11 cellular contexts compared by ENCODE assay signal in genomic region chr17:46772879-46773620, GRCh38. TPM values are rescaled to one million over a fixed set of nuclear protein-coding genes. Genes with fewer than 3 reads are reported as not detected.
A peak's percentile ranks its signal among the peaks of the same experiment; 100 is the strongest.
DNase-seq lines count a peak whose midpoint lies in the region; ATAC-seq, FAIRE-seq and TF ChIP-seq lines count a peak whose summit lies in the region.
"Had no signal": no experiment of that assay in that cellular context is flagged by ENCODE, and none has a peak within 500 bp of the region (broad histone marks: within the 10 kb centered on the region; RNA-seq: fewer than 3 reads in every experiment).

No MANE protein-coding gene starts in this region.

- no peaks in the 10 kb centered on the region for H3K9me3 Mint-ChIP-seq in immature natural killer cell

- H3K36me3 Mint-ChIP-seq in immature natural killer cell: no peaks in the 10 kb centered on the region

- POLR2A ChIA-PET in A549 (lab: Yijun Ruan, JAX): no interaction called here

- no peak for DNase-seq in A549 (ENCODE audit: low read depth in 1 of 2, low spot score in 1 of 2)
- DNase-seq in D721Med (ENCODE audit: insufficient read length, low spot score): peak; percentile 5
- DNase-seq in RWPE2 (ENCODE audit: low spot score): no peak
- peak; percentile 25 to 32 (median 28) for DNase-seq in immature natural killer cell
- DNase-seq in testis: no peak
- DNase-seq in spleen: no peak
- DNase-seq: NCI-H187 treated with DMSO at 0.1 percent for 48 hours had no signal

- no peaks in the 10 kb centered on the region for H3K9me3 ChIP-seq in A549
- no peaks in the 10 kb centered on the region for H3K9me3 ChIP-seq in RWPE2 (ENCODE audit: severe bottlenecking)
- H3K9me3 ChIP-seq in testis: no peaks in the 10 kb centered on the region
- no peaks in the 10 kb centered on the region for H3K9me3 ChIP-seq in spleen
- H3K9me3 ChIP-seq: SJSA1 had no signal

- H3K4me2 ChIP-seq in A549: peak overlapping the region; percentile 89

- H3K36me3 ChIP-seq in RWPE2 (ENCODE audit: low read depth): no peaks in the 10 kb centered on the region
- H3K36me3 ChIP-seq in testis (ENCODE audit: low read depth, missing control alignments): no peaks in the 10 kb centered on the region
- no peaks in the 10 kb centered on the region for H3K36me3 ChIP-seq in spleen
- H3K36me3 ChIP-seq: SJSA1 had no signal

- peak overlapping the region in 1 of 6 donors; percentile 23 for H3K27ac Mint-ChIP-seq in immature natural killer cell

- H3K27me3 ChIP-seq in RWPE2 (ENCODE audit: insufficient read depth, poor library complexity, severe bottlenecking) (no peaks in the 10 kb centered on the region), testis (no peaks in the 10 kb centered on the region), spleen (replicated peaks in 1 of 7) (peaks cover 0 to 80% (median 19%) of the 10 kb centered on the region in 7 donors)
- H3K27me3 ChIP-seq: SJSA1 had no signal

- ATAC-seq in A549 (0 out of 6 replicates have a peak, but pooled peaks of 1 of the 2 experiments have one; percentile 2), RWPE2 (ENCODE audit: low read depth) (no peak), GM21360 (IDR thresholded peaks at IDR 0.05; ENCODE audit: unreplicated experiment) (no peak), HG03139 (IDR thresholded peaks at IDR 0.05; ENCODE audit: unreplicated experiment) (no peak)

- CTCF ChIA-PET in A549 (lab: Yijun Ruan, JAX): interaction anchor here (0.6 to 2.3 kb wide), 5 partner anchors 8 to 168 kb away, joined by 3 to 8 read pairs (median 3); no protein-coding TSS in a partner anchor

- TF ChIP-seq CTCF in A549 (IDR thresholded peaks at IDR 0.05) (no peak), D721Med (IDR thresholded peaks at IDR 0.05; ENCODE audit: insufficient read depth, missing control alignments) (no peak), RWPE2 (IDR thresholded peaks at IDR 0.05; ENCODE audit: poor library complexity, severe bottlenecking) (no peak), testis (IDR thresholded peaks at IDR 0.05) (no peak), spleen (IDR thresholded peaks at IDR 0.05 in 8 of 11, conservative IDR thresholded peaks at IDR 0.05 in 3 of 11) (no peak)

- H3K4me1 Mint-ChIP-seq in immature natural killer cell: peaks cover 26 to 29% of the 10 kb centered on the region in 2 donors

- TF ChIP-seq POLR2A in A549 (IDR thresholded peaks at IDR 0.05; ENCODE audit: low read length) (no peak), testis (IDR thresholded peaks at IDR 0.05) (no peak), spleen (IDR thresholded peaks at IDR 0.05) (no peak)

- TF ChIP-seq EP300 in A549 (IDR thresholded peaks at IDR 0.05): no peak

- H3K4me3 Mint-ChIP-seq in immature natural killer cell: peak overlapping the region; percentile 77 to 84 (median 80)

- no peak for TF ChIP-seq RAD21 in A549 (conservative IDR thresholded peaks at IDR 0.05 in 1 of 2, IDR thresholded peaks at IDR 0.05 in 1 of 2)

- WGBS in A549 (ENCODE audit: missing lambda C conversion rate): 89% methylated on average over 12 of the region's 12 CpGs
- 42 to 61% methylated on average over 10 to 12 of the region's 12 CpGs for WGBS in testis, 2 donors
- WGBS in spleen, 5 donors: 19 to 36% (median 22%) methylated on average over 11 to 12 of the region's 12 CpGs

- intact Hi-C loops in testis (cut with DNase I; ENCODE audit: low total_unique reads) (no loop called here), spleen (cut with DNase I; ENCODE audit: low total_unique reads) (no loop called here)

- FAIRE-seq in A549 (lab: Jason Lieb, UNC) (no peak), D721Med (lab: Jason Lieb, UNC) (no peak)
- FAIRE-seq: frontal cortex had no signal

- peaks cover 2 to 15% (median 12%) of the 10 kb centered on the region in 3 donors for H3K27me3 Mint-ChIP-seq in immature natural killer cell (ENCODE audit: low read depth in 3 of 3)

- H3K4me3 ChIP-seq in A549: no peak overlapping the region
- no peak overlapping the region for H3K4me3 ChIP-seq in RWPE2 (ENCODE audit: severe bottlenecking)
- no peak overlapping the region for H3K4me3 ChIP-seq in testis
- H3K4me3 ChIP-seq in spleen: peak overlapping the region in 1 of 8 donors; percentile 79

- H3K27ac ChIP-seq in A549 (peak overlapping the region; percentile 86 to 94; a peak in 4 of 6 replicates), RWPE2 (ENCODE audit: poor library complexity, severe bottlenecking) (peak overlapping the region; percentile 57), testis (no peak overlapping the region), spleen (no peak overlapping the region)
- H3K27ac ChIP-seq: SJSA1 had no signal

- H3K4me1 ChIP-seq in A549 (peaks cover 28% of the 10 kb centered on the region), RWPE2 (ENCODE audit: insufficient read depth, poor library complexity, severe bottlenecking) (no peaks in the 10 kb centered on the region), testis (no peaks in the 10 kb centered on the region), spleen (peaks cover 5 to 42% (median 35%) of the 10 kb centered on the region in 6 donors)

TF ChIP-seq in A549, 52 proteins besides CTCF, POLR2A, EP300 and RAD21:
- no peak for TF ChIP-seq FOSB (CRISPR knock-in tag; IDR thresholded peaks at IDR 0.05)
- no peak for TF ChIP-seq PHF8 (IDR thresholded peaks at IDR 0.05; ENCODE audit: borderline replicate concordance, low read depth)
- no peak for TF ChIP-seq HOXB13 (CRISPR knock-in tag; IDR thresholded peaks at IDR 0.05; ENCODE audit: low read depth)
- TF ChIP-seq HOXA7 (CRISPR knock-in tag; IDR thresholded peaks at IDR 0.05): no peak
- TF ChIP-seq ZFP36 (IDR thresholded peaks at IDR 0.05; ENCODE audit: borderline replicate concordance, partially characterized antibody): no peak
- no peak for TF ChIP-seq RCOR1 (IDR thresholded peaks at IDR 0.05; ENCODE audit: low read depth, low read length)
- no peak for TF ChIP-seq CHD4 (IDR thresholded peaks at IDR 0.05; ENCODE audit: borderline replicate concordance)
- TF ChIP-seq HES2 (IDR thresholded peaks at IDR 0.05): no peak

RNA-seq across cellular contexts. Expression of gene WNT3, which starts 45.4 kb away (rescaled TPM):
- polyA plus RNA-seq in A549 (2011; rRNA removed): 10.8 and 11.6 TPM in 2 replicates
- polyA plus RNA-seq in A549 (2012; cell fraction: cytosol; rRNA removed): 5.3 and 6.2 TPM in 2 replicates
- polyA plus RNA-seq in A549 (2012; cell fraction: nucleus; rRNA removed): 9.1 and 9.9 TPM in 2 replicates
- 5.9 to 8.4 TPM (median 8.3 TPM) in 3 replicates for polyA plus RNA-seq in A549 (2017; fragmentation: RNase III; extraction: RNeasy Plus Mini Kit Qiagen cat#74134 plus additional on column Dnase treatment)
- 7.0 TPM in 2 replicates for polyA minus RNA-seq in A549 (2011; rRNA and poly(A)+ RNA removed)
- polyA plus RNA-seq in immature natural killer cell: under 1 TPM in 2 of 3 donors, not detected in 1; 0.12 to 0.17 TPM
- 1 to 10 TPM; 7.7 to 9.8 TPM for total RNA-seq in testis
- polyA plus RNA-seq in testis (ENCODE audit: insufficient read depth, low read depth, low replicate concordance): 6.4 TPM
- under 1 TPM; 0.32 to 0.94 (median 0.66) TPM for total RNA-seq in spleen
- under 1 TPM; 0.63 to 0.74 (median 0.67) TPM for polyA plus RNA-seq in spleen

Comparison
In these comparisons a context has a peak if more than half of its experiments do, and no peak if none do; other contexts are left out.
1. DNase-seq: peak in D721Med (single experiment) and immature natural killer cell (3 of 3); none in A549 (0 of 2), RWPE2 (single experiment), testis (single experiment) and spleen (single experiment).
2. H3K27ac ChIP-seq: peak in A549 (2 of 2) and RWPE2 (single experiment); none in testis (0 of 2) and spleen (0 of 8).